1 cellular context compared by ENCODE assay signal in the genomic region with DNA sequence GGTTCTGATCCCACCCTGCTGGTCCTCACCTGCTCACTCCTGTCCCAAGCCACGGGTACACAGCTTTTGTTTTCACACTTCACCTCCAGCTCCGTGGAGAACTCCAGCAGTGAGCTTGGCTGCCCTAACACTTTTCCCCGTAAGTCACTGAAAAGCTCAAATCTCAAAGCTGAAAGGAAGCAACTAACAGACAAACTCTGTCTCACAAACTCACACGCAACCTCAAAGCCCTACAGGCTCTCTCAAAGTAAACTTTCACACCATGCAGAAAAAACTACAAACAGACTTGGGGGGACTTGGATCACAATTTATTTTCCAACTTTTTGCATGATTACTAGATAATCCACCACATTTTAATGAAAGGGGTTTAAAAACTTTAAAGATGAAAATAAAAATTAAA.
TF ChIP-seq lines count a peak whose summit lies in the region.

No MANE protein-coding gene starts in this region.

TF ChIP-seq in GM23338, 12 proteins besides CTCF, POLR2A, EP300 and RAD21 (continued from another document):
- no peak for TF ChIP-seq REST (IDR thresholded peaks at IDR 0.05; ENCODE audit: unreplicated experiment)
- no peak for TF ChIP-seq NANOG (IDR thresholded peaks at IDR 0.05; ENCODE audit: borderline replicate concordance)
